12 cellular contexts compared by ENCODE assay signal in genomic region chr7:219581-220150, GRCh38. TPM values are rescaled to one million over a fixed set of nuclear protein-coding genes. Genes with fewer than 3 reads are reported as not detected.
DNase-seq lines count a peak whose midpoint lies in the region; ATAC-seq, FAIRE-seq and TF ChIP-seq lines count a peak whose summit lies in the region.
"Had no signal": no experiment of that assay in that cellular context is flagged by ENCODE, and none has a peak within 500 bp of the region (broad histone marks: within the 10 kb centered on the region; RNA-seq: fewer than 3 reads in every experiment).

No MANE protein-coding gene starts in this region.

- DNase-seq in COLO829 (ENCODE audit: low spot score): peak; percentile 83
- no peak for DNase-seq in astrocyte (ENCODE audit: low read depth)
- DNase-seq in right cardiac atrium: peak; percentile 79 to 85 (median 79)
- no peak for DNase-seq in progenitor cell of endocrine pancreas (ENCODE audit: low spot score, unreplicated experiment)
- no peak for DNase-seq in COR-L47 (lab: John Stamatoyannopoulos, UW)
- no peak for DNase-seq in activated CD8-positive, alpha-beta memory T cell treated with anti-CD3 and anti-CD28 coated beads, Interleukin-2, amount 50 U/mL, for 48 hours
- no peak for DNase-seq in NCI-H2029 treated with DMSO at 0.1 percent for 48 hours (lab: John Stamatoyannopoulos, UW)
- DNase-seq: activated B cell treated with CpG ODN at 0.5 μM for 24 hours; activated gamma-delta T cell; effector memory CD8-positive, alpha-beta T cell had no signal

- H3K9me3 Mint-ChIP-seq in astrocyte (ENCODE audit: unreplicated experiment) (no peaks in the 10 kb centered on the region), progenitor cell of endocrine pancreas (ENCODE audit: low read depth) (no peaks in the 10 kb centered on the region)
- H3K9me3 Mint-ChIP-seq: activated B cell treated with CpG ODN at 0.5 μM for 24 hours; effector memory CD8-positive, alpha-beta T cell; T-helper 1 cell treated with Interleukin-12 subunit alpha and Interleukin-12 subunit beta and Interleukin-4 antibody, amounts not matched to agents 30 μg/mL and 1 μg/mL, for 36 hours had no signal

- no peaks in the 10 kb centered on the region for H3K36me3 ChIP-seq in astrocyte (ENCODE audit: insufficient read depth, low read length)

- H3K27me3 Mint-ChIP-seq in astrocyte (ENCODE audit: low read depth, unreplicated experiment) (peaks cover 3% of the 10 kb centered on the region), progenitor cell of endocrine pancreas (no peaks in the 10 kb centered on the region)
- H3K27me3 Mint-ChIP-seq: activated B cell treated with CpG ODN at 0.5 μM for 24 hours; effector memory CD8-positive, alpha-beta T cell had no signal

- H3K27ac Mint-ChIP-seq in astrocyte (ENCODE audit: unreplicated experiment) (no peak overlapping the region), progenitor cell of endocrine pancreas (peak overlapping the region; percentile 69)
- H3K27ac Mint-ChIP-seq: activated B cell treated with CpG ODN at 0.5 μM for 24 hours; effector memory CD8-positive, alpha-beta T cell; T-helper 1 cell treated with Interleukin-12 subunit alpha and Interleukin-12 subunit beta and Interleukin-4 antibody, amounts not matched to agents 30 μg/mL and 1 μg/mL, for 36 hours had no signal

- H2AFZ ChIP-seq in astrocyte (ENCODE audit: low read depth, low read length): no peak overlapping the region

- intact Hi-C loops in right cardiac atrium (cut with DNase I): no loop called here

- ATAC-seq in right cardiac atrium (peak; percentile 42 to 57), GM19397 (IDR thresholded peaks at IDR 0.05; ENCODE audit: unreplicated experiment) (no peak)
- ATAC-seq: effector memory CD8-positive, alpha-beta T cell had no signal

- H3K79me2 ChIP-seq in astrocyte (ENCODE audit: insufficient read depth, low read length): peaks cover 38% of the 10 kb centered on the region

- H3K27me3 ChIP-seq in astrocyte (ENCODE audit: insufficient read depth, low read length) (no peaks in the 10 kb centered on the region), right cardiac atrium (ENCODE audit: control insufficient read depth, insufficient read depth) (no peaks in the 10 kb centered on the region)

- peaks cover 24% of the 10 kb centered on the region for H3K4me1 Mint-ChIP-seq in astrocyte (ENCODE audit: low read depth, unreplicated experiment)
- peaks cover 15% of the 10 kb centered on the region for H3K4me1 Mint-ChIP-seq in progenitor cell of endocrine pancreas (ENCODE audit: low read depth)
- H3K4me1 Mint-ChIP-seq: activated B cell treated with CpG ODN at 0.5 μM for 24 hours had no signal

- 75% methylated on average over 9 of the region's 9 CpGs for WGBS in right cardiac atrium

- H3K4me3 ChIP-seq in astrocyte (ENCODE audit: insufficient read depth, low read depth, low read length) (no peak overlapping the region), right cardiac atrium (ENCODE audit: low read length) (no peak overlapping the region)

- H3K4me3 Mint-ChIP-seq in astrocyte (ENCODE audit: unreplicated experiment) (no peak overlapping the region), progenitor cell of endocrine pancreas (ENCODE audit: low read depth) (no peak overlapping the region)
- H3K4me3 Mint-ChIP-seq: activated B cell treated with CpG ODN at 0.5 μM for 24 hours; effector memory CD8-positive, alpha-beta T cell; T-helper 1 cell treated with Interleukin-12 subunit alpha and Interleukin-12 subunit beta and Interleukin-4 antibody, amounts not matched to agents 30 μg/mL and 1 μg/mL, for 36 hours had no signal

- no peaks in the 10 kb centered on the region for H3K36me3 Mint-ChIP-seq in astrocyte (ENCODE audit: low read depth, unreplicated experiment)
- H3K36me3 Mint-ChIP-seq in progenitor cell of endocrine pancreas (ENCODE audit: insufficient read depth): peaks cover 6% of the 10 kb centered on the region

- H3K9ac ChIP-seq in astrocyte (ENCODE audit: low read length): peak overlapping the region; percentile 7

- H3K4me1 ChIP-seq in astrocyte (ENCODE audit: insufficient read depth, low read length) (peaks cover 14% of the 10 kb centered on the region), right cardiac atrium (ENCODE audit: control insufficient read depth, insufficient read depth, low read length) (peaks cover 3% of the 10 kb centered on the region)

- no peak for TF ChIP-seq CTCF in astrocyte (IDR thresholded peaks at IDR 0.05; ENCODE audit: insufficient read depth, low read depth, low read length)
- no peak for TF ChIP-seq CTCF in progenitor cell of endocrine pancreas (IDR thresholded peaks at IDR 0.05; ENCODE audit: unreplicated experiment)

- peaks cover 64% of the 10 kb centered on the region for H4K20me1 ChIP-seq in astrocyte (ENCODE audit: insufficient read depth, low read length)

- H3K9me3 ChIP-seq in astrocyte (ENCODE audit: insufficient read depth, low read depth, low read length): no peaks in the 10 kb centered on the region
- no peaks in the 10 kb centered on the region for H3K9me3 ChIP-seq in right cardiac atrium (ENCODE audit: control insufficient read depth, low read length)

- H3K27ac ChIP-seq in astrocyte (ENCODE audit: low read depth, low read length) (no peak overlapping the region), right cardiac atrium (ENCODE audit: low read length) (no peak overlapping the region)

- no peak for FAIRE-seq in astrocyte (lab: Jason Lieb, UNC)

- H3K4me2 ChIP-seq in astrocyte (ENCODE audit: low read length): no peak overlapping the region

RNA-seq across cellular contexts. Expression of gene FAM20C, which starts 27.3 kb away (rescaled TPM):
- 10.0 and 10.6 TPM in 2 replicates for total RNA-seq in astrocyte
- 10 to 100 TPM; 25.3 to 46.3 (median 33.9) TPM for total RNA-seq in right cardiac atrium
- 17.6 TPM for polyA plus RNA-seq in right cardiac atrium
- total RNA-seq in progenitor cell of endocrine pancreas: 32.9 and 33.3 TPM in 2 replicates

Comparison
In these comparisons a context has a peak if more than half of its experiments do, and no peak if none do; other contexts are left out.
1. DNase-seq: peak in COLO829 (single experiment) and right cardiac atrium (3 of 3); none in astrocyte (single experiment), progenitor cell of endocrine pancreas (single experiment), COR-L47 (single experiment), activated CD8-positive, alpha-beta memory T cell treated with anti-CD3 and anti-CD28 coated beads, Interleukin-2, amount 50 U/mL, for 48 hours (single experiment) and NCI-H2029 treated with DMSO at 0.1 percent for 48 hours (single experiment).